ENCODE assay signal across 27 cellular contexts in the genomic region with DNA sequence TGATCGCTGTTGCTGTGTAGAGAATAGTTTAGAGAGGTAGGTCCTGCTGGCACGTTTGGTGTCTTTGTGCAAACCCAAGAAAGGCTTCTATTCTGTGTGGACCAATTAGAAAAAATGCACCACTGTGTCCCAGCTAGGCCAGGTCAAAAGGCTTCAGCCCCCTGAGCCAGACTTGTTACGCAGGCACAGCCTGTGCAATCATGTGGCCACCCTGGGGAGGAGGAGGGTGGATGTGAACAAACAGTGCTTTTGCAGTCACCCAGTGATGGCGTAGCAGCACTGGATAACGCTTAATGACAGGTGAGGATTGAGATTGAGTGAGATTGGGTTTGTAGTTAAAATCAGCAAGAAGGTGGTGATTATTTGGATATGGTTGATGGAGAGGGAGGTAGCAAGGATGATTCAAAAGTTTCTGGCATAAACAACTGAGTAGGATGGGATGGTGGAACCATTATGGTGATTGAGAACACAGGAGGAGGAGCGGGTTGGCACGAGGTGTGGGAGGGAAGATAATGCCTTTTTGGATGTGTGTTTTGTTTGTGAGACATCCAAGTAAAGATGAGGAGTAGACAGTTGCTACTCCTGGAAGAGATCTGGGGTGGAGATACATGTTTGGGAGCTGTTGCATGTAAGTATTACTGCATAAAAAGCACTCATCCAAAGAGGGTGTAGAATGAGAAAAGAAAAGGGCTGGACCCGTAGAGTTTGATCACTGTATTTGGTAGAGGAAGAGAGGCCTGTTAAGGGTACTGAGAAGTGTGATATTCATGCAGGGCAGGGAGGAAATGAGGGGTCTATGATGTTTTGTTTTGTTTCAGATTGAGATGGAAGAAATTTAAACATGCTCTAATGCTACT. TPM values are rescaled to one million over a fixed set of nuclear protein-coding genes. Genes with fewer than 3 reads are reported as not detected.
DNase-seq lines count a peak whose midpoint lies in the region; ATAC-seq and TF ChIP-seq lines count a peak whose summit lies in the region.
"Had no signal": no experiment of that assay in that cellular context is flagged by ENCODE, and none has a peak within 500 bp of the region (broad histone marks: within the 10 kb centered on the region; RNA-seq: fewer than 3 reads in every experiment).

No MANE protein-coding gene starts in this region.

- H3K4me2 ChIP-seq in H9 (ENCODE audit: insufficient read depth, insufficient read length, low read length): no peak overlapping the region
- no peak overlapping the region for H3K4me2 ChIP-seq in MM.1S (ENCODE audit: low read depth, low read length)

- H3K79me2 ChIP-seq in H9 (ENCODE audit: insufficient read depth, low read length) (no peaks in the 10 kb centered on the region), MM.1S (ENCODE audit: low read length) (no peaks in the 10 kb centered on the region)

- no peaks in the 10 kb centered on the region for H3K27me3 Mint-ChIP-seq in H9 (ENCODE audit: low read depth)
- no peaks in the 10 kb centered on the region for H3K27me3 Mint-ChIP-seq in WTC11 (ENCODE audit: low read depth)
- H3K27me3 Mint-ChIP-seq in naive B cell: no peaks in the 10 kb centered on the region
- H3K27me3 Mint-ChIP-seq: activated CD4-positive, alpha-beta T cell treated with anti-CD3 and anti-CD28 coated beads for 36 hours had no signal

- H3K4me1 ChIP-seq in H9 (ENCODE audit: insufficient read depth, low read length): no peaks in the 10 kb centered on the region; the same call in 1 of the 2 replicates
- H3K4me1 ChIP-seq in MM.1S (ENCODE audit: low read length): no peaks in the 10 kb centered on the region; the same call in 1 of the 2 replicates
- H3K4me1 ChIP-seq in stomach: peaks cover 0 to 39% (median 27%) of the 10 kb centered on the region in 4 donors
- H3K4me1 ChIP-seq: breast epithelium had no signal

- H2BK20ac ChIP-seq in H9 (ENCODE audit: low read depth, low read length, poor library complexity, severe bottlenecking): no peak overlapping the region

- no peak for TF ChIP-seq EP300 in stomach (IDR thresholded peaks at IDR 0.05)

- H3K27me3 ChIP-seq in H9 (ENCODE audit: insufficient read depth, low read length): no peaks in the 10 kb centered on the region
- H3K27me3 ChIP-seq in MM.1S (replicated peaks; ENCODE audit: insufficient read depth, low read length): no peaks in the 10 kb centered on the region
- no peaks in the 10 kb centered on the region for H3K27me3 ChIP-seq in stomach
- H3K27me3 ChIP-seq: breast epithelium, transverse colon had no signal

- H3K9ac ChIP-seq in H9 (ENCODE audit: extremely low read depth, insufficient read length, low read length): no peak overlapping the region
- no peak overlapping the region for H3K9ac ChIP-seq in MM.1S (ENCODE audit: low read length)
- H3K9ac ChIP-seq: GM23248 had no signal

- H3K36me3 ChIP-seq in MM.1S (replicated peaks; ENCODE audit: insufficient read depth, low read length) (no peaks in the 10 kb centered on the region), stomach (peaks cover 0 to 4% (median 0%) of the 10 kb centered on the region in 4 donors)
- H3K36me3 ChIP-seq: breast epithelium, transverse colon had no signal

- H4K91ac ChIP-seq in H9 (ENCODE audit: insufficient read length, low read depth, low read length): no peak overlapping the region

- WGBS in H9 (ENCODE audit: extremely low coverage, insufficient read length, low lambda C conversion rate): 100% methylated on average over 1 of the region's 8 CpGs
- WGBS in stomach, 5 donors: 63 to 75% (median 74%) methylated on average over 8 of the region's 8 CpGs

- no peak overlapping the region for H2BK12ac ChIP-seq in H9 (ENCODE audit: insufficient read length, low read depth, low read length)

- H2AFZ ChIP-seq in H9 (ENCODE audit: low read length) (no peak overlapping the region), MM.1S (ENCODE audit: low read length) (no peak overlapping the region)
- H2AFZ ChIP-seq: GM23248 had no signal

- no peaks in the 10 kb centered on the region for H3K23me2 ChIP-seq in H9 (ENCODE audit: insufficient read length, low read depth, low read length, poor library complexity, severe bottlenecking)

- H3K14ac ChIP-seq in H9 (ENCODE audit: insufficient read depth, low read length): no peak overlapping the region

- no peak overlapping the region for H3T11ph ChIP-seq in H9 (ENCODE audit: low read length)

- H2BK5ac ChIP-seq in H9 (ENCODE audit: insufficient read length, low read length): no peak overlapping the region

- no peak for TF ChIP-seq POLR2A in stomach (IDR thresholded peaks at IDR 0.05)

- no peak overlapping the region for H4K8ac ChIP-seq in H9 (replicated peaks; ENCODE audit: insufficient read length, low read depth, low read length)

- no peak overlapping the region for H2BK15ac ChIP-seq in H9 (ENCODE audit: low read depth, low read length)

- no peak overlapping the region for H3K23ac ChIP-seq in H9 (ENCODE audit: insufficient read length, low read depth, low read length)

- H3K4me3 Mint-ChIP-seq in H9 (no peak overlapping the region), WTC11 (no peak overlapping the region), naive B cell (peak overlapping the region; percentile 11 to 79 (median 56))
- H3K4me3 Mint-ChIP-seq: activated CD4-positive, alpha-beta T cell treated with anti-CD3 and anti-CD28 coated beads for 36 hours; activated T-cell treated with anti-CD3 and anti-CD28 coated beads, Interleukin-2, amount 50 U/mL, for 4 hours; T-helper 1 cell treated with Interleukin-12 subunit alpha and Interleukin-12 subunit beta and Interleukin-4 antibody, amounts not matched to agents 30 μg/mL and 1 μg/mL, for 36 hours had no signal

- H4K20me1 ChIP-seq in H9 (ENCODE audit: control insufficient read depth, insufficient read depth, insufficient read length): no peaks in the 10 kb centered on the region
- H4K20me1 ChIP-seq in MM.1S (ENCODE audit: insufficient read depth, low read length): no peaks in the 10 kb centered on the region

- H3K9me2 ChIP-seq in MM.1S (replicated peaks; ENCODE audit: insufficient read depth, low read length): no peaks in the 10 kb centered on the region

- TF ChIP-seq CTCF in H9 (conservative IDR thresholded peaks at IDR 0.05) (no peak), WTC11 (IDR thresholded peaks at IDR 0.05) (no peak), MM.1S (IDR thresholded peaks at IDR 0.05; ENCODE audit: low read length) (no peak), stomach (IDR thresholded peaks at IDR 0.05) (no peak)

- H3K4ac ChIP-seq in H9 (ENCODE audit: low read depth, low read length): no peak overlapping the region

- H3K27ac Mint-ChIP-seq in H9 (peak overlapping the region in 2 of 3 experiments; percentile 0 to 23; a peak in 2 of 7 replicates), WTC11 (peak overlapping the region; percentile 0), naive B cell (peak overlapping the region; percentile 4 to 83 (median 38))
- H3K27ac Mint-ChIP-seq: activated CD4-positive, alpha-beta T cell treated with anti-CD3 and anti-CD28 coated beads for 36 hours; T-helper 1 cell treated with Interleukin-12 subunit alpha and Interleukin-12 subunit beta and Interleukin-4 antibody, amounts not matched to agents 30 μg/mL and 1 μg/mL, for 36 hours had no signal

- peaks cover 42 to 44% of the 10 kb centered on the region in 2 experiments for H3K4me1 Mint-ChIP-seq in H9
- peaks cover 37% of the 10 kb centered on the region for H3K4me1 Mint-ChIP-seq in WTC11
- peaks cover 46 to 95% (median 77%) of the 10 kb centered on the region in 3 donors for H3K4me1 Mint-ChIP-seq in naive B cell
- H3K4me1 Mint-ChIP-seq: activated CD4-positive, alpha-beta T cell treated with anti-CD3 and anti-CD28 coated beads for 36 hours had no signal

- H2BK120ac ChIP-seq in H9 (ENCODE audit: low read depth, low read length, poor library complexity, severe bottlenecking): no peak overlapping the region

- no peaks in the 10 kb centered on the region for H3F3A ChIP-seq in MM.1S (ENCODE audit: insufficient read depth, low read length)

- H2AK5ac ChIP-seq in H9 (ENCODE audit: insufficient read length, low read length): no peak overlapping the region

- H3K18ac ChIP-seq in H9 (ENCODE audit: insufficient read length, low read depth, low read length): no peak overlapping the region

- H3K9me3 ChIP-seq in H9 (ENCODE audit: control insufficient read depth, low read depth, low read length) (no peaks in the 10 kb centered on the region), MM.1S (replicated peaks; ENCODE audit: insufficient read depth, low read length) (no peaks in the 10 kb centered on the region), stomach (no peaks in the 10 kb centered on the region)
- H3K9me3 ChIP-seq: breast epithelium, transverse colon had no signal

- CTCF ChIA-PET in WTC11 (lab: Charles Lee): no interaction called here

- H3K27ac ChIP-seq in H9 (ENCODE audit: insufficient read length, low read depth, low read length) (no peak overlapping the region), MM.1S (ENCODE audit: low read length) (no peak overlapping the region), stomach (peak overlapping the region in 1 of 5 donors; percentile 21)
- H3K27ac ChIP-seq: breast epithelium, GM23248, RWPE1, SK-N-MC, skin epidermis had no signal

- peaks cover 0 to 39% (median 35%) of the 10 kb centered on the region in 3 experiments; a peak in 4 of 7 replicates for H3K36me3 Mint-ChIP-seq in H9 (ENCODE audit: insufficient read depth in 1 of 3, low read depth in 3 of 3)
- H3K36me3 Mint-ChIP-seq in WTC11: peaks cover 11% of the 10 kb centered on the region
- peaks cover 7 to 19% of the 10 kb centered on the region in 2 donors for H3K36me3 Mint-ChIP-seq in naive B cell

- H3K9me3 Mint-ChIP-seq in H9 (no peaks in the 10 kb centered on the region), WTC11 (no peaks in the 10 kb centered on the region), naive B cell (peaks cover 0 to 1% (median 0%) of the 10 kb centered on the region in 7 donors)
- H3K9me3 Mint-ChIP-seq: activated T-cell treated with anti-CD3 and anti-CD28 coated beads, Interleukin-2, amount 50 U/mL, for 4 hours; T-helper 1 cell treated with Interleukin-12 subunit alpha and Interleukin-12 subunit beta and Interleukin-4 antibody, amounts not matched to agents 30 μg/mL and 1 μg/mL, for 36 hours had no signal

- DNase-seq in Ammon's horn (ENCODE audit: low spot score): peak; percentile 27
- no peak for DNase-seq in H9
- DNase-seq in WTC11 (ENCODE audit: low spot score): no peak
- no peak for DNase-seq in naive B cell
- no peak for DNase-seq in kidney glomerular epithelial cell (lab: John Stamatoyannopoulos, UW)
- DNase-seq in MM.1S: no peak
- DNase-seq in stimulated activated CD4-positive, alpha-beta T cell treated with anti-CD3 and anti-CD28 coated beads, Interleukin-15, amount 100 ng/mL, for 24 hours: no peak
- no peak for DNase-seq in stomach
- DNase-seq: activated CD4-positive, alpha-beta T cell treated with anti-CD3 and anti-CD28 coated beads for 36 hours; activated CD8-positive, alpha-beta memory T cell treated with anti-CD3 and anti-CD28 coated beads for 24 hours; activated naive CD4-positive, alpha-beta T cell treated with Interleukin-2 at 50 U/mL for 16 hours; activated T-cell treated with anti-CD3 and anti-CD28 coated beads, Interleukin-2, amount 50 U/mL, for 4 hours; DMS153; effector CD8-positive, alpha-beta T cell; GM23248; head of caudate nucleus; mesendoderm; NCI-H1417 treated with DMSO at 0.1 percent for 48 hours; NCI-H446; occipital lobe; stimulated activated CD4-positive, alpha-beta T cell treated with anti-CD3 and anti-CD28 coated beads, Interleukin-1b, Interleukin-23, amount 100 ng/mL, for 48 hours; transverse colon had no signal

- H3K56ac ChIP-seq in H9 (ENCODE audit: insufficient read length, low read depth, low read length): no peak overlapping the region

- H3K4me3 ChIP-seq in MM.1S (ENCODE audit: low read length) (no peak overlapping the region), stomach (no peak overlapping the region)
- H3K4me3 ChIP-seq: breast epithelium, GM23248, SK-N-MC, skin epidermis, transverse colon had no signal

- intact Hi-C loops in stomach (cut with DNase I; ENCODE audit: low total_unique reads): no loop called here

- H3K79me1 ChIP-seq in H9 (ENCODE audit: insufficient read depth, low read depth, low read length, poor library complexity, severe bottlenecking): no peaks in the 10 kb centered on the region

- POLR2A ChIA-PET in WTC11 (lab: Charles Lee): no interaction called here

- ATAC-seq in WTC11: no peak
- no peak for ATAC-seq in naive B cell (ENCODE audit: low read depth in 2 of 2)
- ATAC-seq: activated CD4-positive, alpha-beta T cell treated with anti-CD3 and anti-CD28 coated beads for 36 hours; activated T-cell treated with anti-CD3 and anti-CD28 coated beads, Interleukin-2, amount 50 U/mL, for 4 hours had no signal

- H4K5ac ChIP-seq in H9 (ENCODE audit: insufficient read length, low read depth, low read length): no peak overlapping the region

RNA-seq across cellular contexts. Expression of a gene that starts 6.7 kb away (rescaled TPM):
- total RNA-seq in H9 (2021): 33.7 and 35.6 TPM in 2 replicates
- 15.6 to 17.2 TPM (median 16.1 TPM) in 3 replicates for total RNA-seq in WTC11 (2021)
- 100 to 1,000 TPM in 1 of 6 donors, 10 to 100 TPM in 5; 60.2 to 135 (median 78.5) TPM for polyA plus RNA-seq in naive B cell (ENCODE audit: low read depth in 6 of 6)
- total RNA-seq in stomach: 100 to 1,000 TPM in 2 of 5 donors, 10 to 100 TPM in 2, 1 to 10 TPM in 1; 7.0 to 136 (median 18.7) TPM
- polyA plus RNA-seq in stomach: 10 to 100 TPM in 1 of 3 donors, 1 to 10 TPM in 2; 3.1 to 10.1 (median 5.4) TPM

Comparison
In these comparisons a context has a peak if more than half of its experiments do, and no peak if none do; other contexts are left out.
1. H3K4me3 Mint-ChIP-seq: peak in naive B cell (8 of 8); none in H9 (0 of 2) and WTC11 (single experiment).
2. Peak in every context shown above with its lines, with median percentiles within 50 percentile points of each other: H3K27ac Mint-ChIP-seq.